14 cellular contexts compared by ENCODE assay signal in the genomic region with DNA sequence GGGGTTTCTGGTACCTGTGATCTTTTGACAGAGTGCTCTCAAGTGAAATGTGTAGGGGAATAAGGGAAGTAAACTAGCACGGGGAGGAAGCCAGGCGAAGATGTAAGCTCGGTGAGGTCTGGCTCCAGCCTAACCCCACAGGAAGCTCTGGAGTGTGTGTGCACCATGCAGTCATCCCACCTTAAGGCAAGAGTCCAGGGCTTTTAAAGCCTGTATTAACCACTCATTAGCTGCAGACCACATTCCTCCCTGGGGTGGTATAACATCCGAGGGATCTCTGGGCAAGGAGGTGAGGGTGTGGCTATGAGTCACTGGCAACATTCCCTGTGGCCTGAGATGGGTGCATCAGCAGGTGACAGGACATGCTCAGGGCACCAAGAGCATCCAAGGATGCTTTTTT. TPM values are rescaled to one million over a fixed set of nuclear protein-coding genes. Genes with fewer than 3 reads are reported as not detected.
DNase-seq lines count a peak whose midpoint lies in the region; ATAC-seq, FAIRE-seq and TF ChIP-seq lines count a peak whose summit lies in the region.
"Had no signal": no experiment of that assay in that cellular context is flagged by ENCODE, and none has a peak within 500 bp of the region (broad histone marks: within the 10 kb centered on the region; RNA-seq: fewer than 3 reads in every experiment).

No MANE protein-coding gene starts in this region.

- H3K4me3 ChIP-seq in MG63, result no peak overlapping the region
- H3K4me3 ChIP-seq in smooth muscle cell, result no peak overlapping the region
- H3K4me3 ChIP-seq: sigmoid colon had no signal

- no peaks in the 10 kb centered on the region for H3F3A ChIP-seq in smooth muscle cell (ENCODE audit: low read depth)

- no peaks in the 10 kb centered on the region for H3K36me3 Mint-ChIP-seq in MCF 10A (ENCODE audit: insufficient read depth, unreplicated experiment)
- no peaks in the 10 kb centered on the region for H3K36me3 Mint-ChIP-seq in activated CD4-positive, alpha-beta memory T cell treated with anti-CD3 and anti-CD28 coated beads for 36 hours

- H3K9me3 ChIP-seq in MG63 (no peaks in the 10 kb centered on the region), smooth muscle cell (replicated peaks; ENCODE audit: low read depth) (no peaks in the 10 kb centered on the region)
- H3K9me3 ChIP-seq: sigmoid colon had no signal

- no peaks in the 10 kb centered on the region for H4K20me1 ChIP-seq in smooth muscle cell (ENCODE audit: low read depth)

- H2AFZ ChIP-seq in smooth muscle cell (ENCODE audit: low read depth), result no peak overlapping the region

- no peaks in the 10 kb centered on the region for H3K36me3 ChIP-seq in MG63
- no peaks in the 10 kb centered on the region for H3K36me3 ChIP-seq in smooth muscle cell (ENCODE audit: low read depth)
- H3K36me3 ChIP-seq: sigmoid colon had no signal

- CTCF ChIA-PET in MCF 10A (lab: Yijun Ruan, JAX), result no interaction called here
- CTCF ChIA-PET in activated CD4-positive, alpha-beta memory T cell treated with anti-CD3 and anti-CD28 coated beads for 36 hours (lab: Charles Lee), result no interaction called here

- no peak overlapping the region for H3K4me2 ChIP-seq in smooth muscle cell

- no TSS peak for BruUV-seq in MCF 10A (replicated peaks; lab: Mats Ljungman, UMichigan)

- peaks cover 19% of the 10 kb centered on the region for H3K4me1 Mint-ChIP-seq in MCF 10A (ENCODE audit: insufficient read depth, unreplicated experiment)
- H3K4me1 Mint-ChIP-seq in activated CD4-positive, alpha-beta memory T cell treated with anti-CD3 and anti-CD28 coated beads for 36 hours (ENCODE audit: low read depth), result peaks cover 27% of the 10 kb centered on the region

- H3K27ac ChIP-seq in smooth muscle cell (ENCODE audit: low read depth), result peak overlapping the region; percentile 18
- H3K27ac ChIP-seq: sigmoid colon had no signal

- no peak overlapping the region for H3K4me3 Mint-ChIP-seq in MCF 10A (ENCODE audit: unreplicated experiment)
- no peak overlapping the region for H3K4me3 Mint-ChIP-seq in activated CD4-positive, alpha-beta memory T cell treated with anti-CD3 and anti-CD28 coated beads for 36 hours

- POLR2A ChIA-PET in MCF 10A (lab: Yijun Ruan, JAX), result interaction anchor here (0.6 to 3.4 kb wide), 4 partner anchors 13 to 87 kb away, joined by 3 to 39 read pairs (median 4); partner anchors contain the start of gene RANBP9
- POLR2A ChIA-PET in activated CD4-positive, alpha-beta memory T cell treated with anti-CD3 and anti-CD28 coated beads for 36 hours (lab: Charles Lee), result no interaction called here

- ATAC-seq in HG03457 (IDR thresholded peaks at IDR 0.05; ENCODE audit: unreplicated experiment), result no peak

- TF ChIP-seq CTCF in MCF 10A (IDR thresholded peaks at IDR 0.05; ENCODE audit: unreplicated experiment) (no peak), smooth muscle cell (IDR thresholded peaks at IDR 0.05; ENCODE audit: borderline replicate concordance, insufficient read depth, poor library complexity, severe bottlenecking) (no peak)

- intact Hi-C loops in MCF 10A (cut with micrococcal nuclease), result no loop called here
- intact Hi-C loops in activated CD4-positive, alpha-beta memory T cell treated with anti-CD3 and anti-CD28 coated beads for 36 hours (cut with micrococcal nuclease), result loop anchor here (2.0 kb wide), 1 partner anchor 39 kb away; no protein-coding TSS in a partner anchor

- H3K9ac ChIP-seq in smooth muscle cell (ENCODE audit: low read depth), result no peak overlapping the region

- no peak overlapping the region for H3K27ac Mint-ChIP-seq in MCF 10A (ENCODE audit: low read depth, unreplicated experiment)
- no peak overlapping the region for H3K27ac Mint-ChIP-seq in activated CD4-positive, alpha-beta memory T cell treated with anti-CD3 and anti-CD28 coated beads for 36 hours

- H3K27me3 Mint-ChIP-seq in MCF 10A (ENCODE audit: insufficient read depth, unreplicated experiment), result no peaks in the 10 kb centered on the region
- no peaks in the 10 kb centered on the region for H3K27me3 Mint-ChIP-seq in activated CD4-positive, alpha-beta memory T cell treated with anti-CD3 and anti-CD28 coated beads for 36 hours

- FAIRE-seq in frontal cortex (lab: Jason Lieb, UNC), result no peak
- FAIRE-seq: A204.1 had no signal

- no peaks in the 10 kb centered on the region; the same call in 1 of the 2 replicates for H3K27me3 ChIP-seq in MG63
- no peaks in the 10 kb centered on the region for H3K27me3 ChIP-seq in smooth muscle cell (ENCODE audit: low read depth)
- H3K27me3 ChIP-seq: sigmoid colon had no signal

- H3K9me3 Mint-ChIP-seq in MCF 10A (ENCODE audit: unreplicated experiment), result no peaks in the 10 kb centered on the region
- H3K9me3 Mint-ChIP-seq in activated CD4-positive, alpha-beta memory T cell treated with anti-CD3 and anti-CD28 coated beads for 36 hours, result no peaks in the 10 kb centered on the region

- no peaks in the 10 kb centered on the region for H3K4me1 ChIP-seq in smooth muscle cell (ENCODE audit: low read depth)
- H3K4me1 ChIP-seq: sigmoid colon had no signal

- no peaks in the 10 kb centered on the region for H3K79me2 ChIP-seq in smooth muscle cell (ENCODE audit: low read depth)

- 54% methylated on average over 4 of the region's 4 CpGs for WGBS in smooth muscle cell (ENCODE audit: low lambda C conversion rate)

- peak; percentile 23 for DNase-seq in NOMO-1 treated with DMSO at 0.1 percent for 48 hours (lab: John Stamatoyannopoulos, UW; ENCODE audit: unreplicated experiment)
- no peak for DNase-seq in NOMO-1 treated with dmso at 0.1 percent for 144 hours (lab: John Stamatoyannopoulos, UW; ENCODE audit: unreplicated experiment)
- peak; percentile 61 for DNase-seq in MG63
- peak; percentile 85 for DNase-seq in MCF 10A (ENCODE audit: unreplicated experiment)
- no peak for DNase-seq in smooth muscle cell (lab: John Stamatoyannopoulos, UW; ENCODE audit: unreplicated experiment)
- no peak for DNase-seq in frontal cortex (ENCODE audit: low spot score in 2 of 2)
- no peak for DNase-seq in activated CD4-positive, alpha-beta memory T cell treated with anti-CD3 and anti-CD28 coated beads for 36 hours
- DNase-seq: activated CD8-positive, alpha-beta memory T cell treated with anti-CD3 and anti-CD28 coated beads for 24 hours; H7; NCI-H1105; NCI-H526 treated with DMSO at 0.1 percent for 48 hours; sigmoid colon had no signal

RNA-seq across cellular contexts. Expression of gene RANBP9, which starts 12.5 kb away (rescaled TPM):
- total RNA-seq in MG63 (2014; rRNA removed; shearing (Covaris generic); ENCODE audit: low replicate concordance), result 45.2 and 62.2 TPM in 2 replicates
- 42.0 and 48.0 TPM in 2 replicates for total RNA-seq in MCF 10A (2022)
- total RNA-seq in smooth muscle cell, result 40.9 and 50.3 TPM in 2 replicates
- polyA plus RNA-seq in smooth muscle cell, result 26.9 and 29.5 TPM in 2 replicates
- total RNA-seq in frontal cortex, result 91.3 TPM
- 10 to 100 TPM; 63.7 to 66.2 TPM for total RNA-seq in activated CD4-positive, alpha-beta memory T cell treated with anti-CD3 and anti-CD28 coated beads for 36 hours

Comparison
In these comparisons a context has a peak if more than half of its experiments do, and no peak if none do; other contexts are left out.
1. DNase-seq: peak in NOMO-1 treated with DMSO at 0.1 percent for 48 hours (single experiment), MG63 (single experiment) and MCF 10A (single experiment); none in NOMO-1 treated with dmso at 0.1 percent for 144 hours (single experiment), smooth muscle cell (single experiment), frontal cortex (0 of 2) and activated CD4-positive, alpha-beta memory T cell treated with anti-CD3 and anti-CD28 coated beads for 36 hours (single experiment).